In the genomic region with DNA sequence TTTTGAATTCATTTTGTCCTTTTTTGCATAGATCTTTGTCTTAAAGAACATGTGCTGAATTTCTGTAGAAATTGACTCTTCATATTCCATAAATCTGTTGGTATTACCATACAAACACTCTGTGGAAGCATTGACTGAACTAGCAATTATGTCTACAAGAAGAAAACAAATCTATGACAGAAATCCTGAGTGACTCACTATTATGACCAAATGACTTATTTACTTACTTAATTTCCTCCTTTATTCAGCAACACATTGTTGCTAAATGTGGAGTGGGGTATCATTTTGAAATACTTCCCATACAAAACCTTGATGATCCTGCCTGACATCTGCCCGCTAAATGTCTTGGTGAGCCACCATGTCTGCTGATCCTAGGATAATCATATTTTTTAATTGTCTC, we compare ENCODE assay signal across 10 cellular contexts.
"Had no signal": no experiment of that assay in that cellular context is flagged by ENCODE, and none has a peak within 500 bp of the region (broad histone marks: within the 10 kb centered on the region; RNA-seq: fewer than 3 reads in every experiment).

No MANE protein-coding gene starts in this region.

- DNase-seq: activated CD4-positive, alpha-beta T cell treated with anti-CD3 and anti-CD28 coated beads, Interleukin-2, amount 50 U/mL, for 48 hours; activated naive CD4-positive, alpha-beta T cell treated with anti-CD3 and anti-CD28 coated beads for 36 hours; activated naive CD8-positive, alpha-beta T cell treated with anti-CD3 and anti-CD28 coated beads, Interleukin-2, amount 50 U/mL, for 24 hours; endodermal cell; kidney; left lung; mammary epithelial cell; sigmoid colon; stimulated activated CD4-positive, alpha-beta T cell treated with anti-CD3 and anti-CD28 coated beads, Interleukin-2, amount 100 ng/mL, for 48 hours; WERI-Rb-1 had no signal

- FAIRE-seq: kidney had no signal
